ENCODE assay signal across 8 cellular contexts in genomic region chr10:120948889-120949382, GRCh38.
A peak's percentile ranks its signal among the peaks of the same experiment; 100 is the strongest.
DNase-seq lines count a peak whose midpoint lies in the region; ATAC-seq, FAIRE-seq and TF ChIP-seq lines count a peak whose summit lies in the region.

No MANE protein-coding gene starts in this region.

- TF ChIP-seq CTCF in C4-2B (conservative IDR thresholded peaks at IDR 0.05): peak; percentile 22
- peak; percentile 85 to 91 for TF ChIP-seq CTCF in endothelial cell of umbilical vein (IDR thresholded peaks at IDR 0.05; ENCODE audit: extremely low read depth in 1 of 2, insufficient read depth in 1 of 2, low read depth in 1 of 2, low read length in 2 of 2)

- H3K9me1 ChIP-seq in endothelial cell of umbilical vein (replicated peaks; ENCODE audit: control insufficient read depth, extremely low read depth, insufficient read depth, low read length): no peaks in the 10 kb centered on the region

- peaks cover 0 to 5% (median under 1%) of the 10 kb centered on the region in 3 donors for H3K9me3 Mint-ChIP-seq in IgD-negative memory B cell
- H3K9me3 Mint-ChIP-seq in activated CD8-positive, alpha-beta memory T cell treated with anti-CD3 and anti-CD28 coated beads, Interleukin-2, amount 10 ng/mL, durations not matched to agents 7 days and 5 days (ENCODE audit: low read depth): no peaks in the 10 kb centered on the region

- DNase-seq in activated CD8-positive, alpha-beta memory T cell treated with anti-CD3 and anti-CD28 coated beads, Interleukin-2, amount 10 ng/mL, durations not matched to agents 7 days and 5 days: peak; percentile 67
- peak; percentile 66 for DNase-seq in endothelial cell of umbilical vein (ENCODE audit: low read depth, low spot score)
- peak; percentile 57 for DNase-seq in mucosa of gallbladder (ENCODE audit: low spot score)
- DNase-seq in stimulated activated CD8-positive, alpha-beta memory T cell treated with anti-CD3 and anti-CD28 coated beads, Interleukin-7, amount 100 ng/mL, for 1 hour (ENCODE audit: low read depth in 2 of 2): peak; percentile 7 to 29
- no peak for DNase-seq in AML-193 (lab: John Stamatoyannopoulos, UW)

- H3K79me2 ChIP-seq in endothelial cell of umbilical vein (ENCODE audit: control insufficient read depth, insufficient read depth, low read length): no peaks in the 10 kb centered on the region

- peaks cover 2% of the 10 kb centered on the region for H3K36me3 Mint-ChIP-seq in IgD-negative memory B cell
- H3K36me3 Mint-ChIP-seq in activated CD8-positive, alpha-beta memory T cell treated with anti-CD3 and anti-CD28 coated beads, Interleukin-2, amount 10 ng/mL, durations not matched to agents 7 days and 5 days: no peaks in the 10 kb centered on the region

- peak overlapping the region; percentile 4 for H3K4me2 ChIP-seq in endothelial cell of umbilical vein (ENCODE audit: insufficient read depth, low read length)

- intact Hi-C loops in endothelial cell of umbilical vein (cut with micrococcal nuclease): loop anchor here (1.0 to 5.0 kb wide), 6 partner anchors 659 to 1103 kb away; no protein-coding TSS in a partner anchor

- no peaks in the 10 kb centered on the region for H3K36me3 ChIP-seq in endothelial cell of umbilical vein (ENCODE audit: control insufficient read depth in 2 of 2, extremely low read depth in 1 of 2, insufficient read depth in 2 of 2, low read length in 2 of 2)

- peak overlapping the region; percentile 32 to 76 (median 60) for H3K4me3 Mint-ChIP-seq in IgD-negative memory B cell
- H3K4me3 Mint-ChIP-seq in activated CD8-positive, alpha-beta memory T cell treated with anti-CD3 and anti-CD28 coated beads, Interleukin-2, amount 10 ng/mL, durations not matched to agents 7 days and 5 days: no peak overlapping the region

- H3K4me1 Mint-ChIP-seq in IgD-negative memory B cell: peaks cover 0 to 4% (median 1%) of the 10 kb centered on the region in 3 donors
- peaks cover 5% of the 10 kb centered on the region for H3K4me1 Mint-ChIP-seq in activated CD8-positive, alpha-beta memory T cell treated with anti-CD3 and anti-CD28 coated beads, Interleukin-2, amount 10 ng/mL, durations not matched to agents 7 days and 5 days

- peak; percentile 94 for ATAC-seq in GM21423 (IDR thresholded peaks at IDR 0.05; ENCODE audit: unreplicated experiment)
- peak; percentile 96 for ATAC-seq in activated CD8-positive, alpha-beta memory T cell treated with anti-CD3 and anti-CD28 coated beads, Interleukin-2, amount 10 ng/mL, durations not matched to agents 7 days and 5 days

- H3K9me3 ChIP-seq in endothelial cell of umbilical vein (replicated peaks; ENCODE audit: control insufficient read depth, insufficient read depth, low read length): no peaks in the 10 kb centered on the region

- peaks cover 9% of the 10 kb centered on the region for H3K4me1 ChIP-seq in endothelial cell of umbilical vein (ENCODE audit: control insufficient read depth, extremely low read depth, insufficient read depth, low read length)

- no TSS peak for BruUV-seq in endothelial cell of umbilical vein (replicated peaks; lab: Mats Ljungman, UMichigan)

- TF ChIP-seq POLR2A in endothelial cell of umbilical vein (IDR thresholded peaks at IDR 0.05; ENCODE audit: low read depth, low read length): no peak

- H3K27me3 ChIP-seq in endothelial cell of umbilical vein (ENCODE audit: control insufficient read depth in 2 of 2, insufficient read depth in 2 of 2, low read length in 2 of 2): peaks cover 21 to 28% of the 10 kb centered on the region in 2 experiments

- no peaks in the 10 kb centered on the region for H4K20me1 ChIP-seq in endothelial cell of umbilical vein (replicated peaks; ENCODE audit: control insufficient read depth, extremely low read depth, insufficient read depth, low read length)

- peak overlapping the region; percentile 78 for H2AFZ ChIP-seq in endothelial cell of umbilical vein (ENCODE audit: low read depth, low read length)

- H3K27ac Mint-ChIP-seq in IgD-negative memory B cell: no peak overlapping the region
- no peak overlapping the region for H3K27ac Mint-ChIP-seq in activated CD8-positive, alpha-beta memory T cell treated with anti-CD3 and anti-CD28 coated beads, Interleukin-2, amount 10 ng/mL, durations not matched to agents 7 days and 5 days

- no peak overlapping the region for H3K27ac ChIP-seq in C4-2B
- H3K27ac ChIP-seq in endothelial cell of umbilical vein (ENCODE audit: insufficient read depth, low read depth, low read length): no peak overlapping the region

- FAIRE-seq in endothelial cell of umbilical vein (lab: Jason Lieb, UNC): peak; percentile 21

- H3K4me3 ChIP-seq in endothelial cell of umbilical vein (replicated peaks in 1 of 3; ENCODE audit: insufficient read depth in 1 of 3, low read depth in 1 of 3, low read length in 3 of 3): peak overlapping the region in 2 of 3 experiments; percentile 31 to 36

- CTCF ChIA-PET in activated CD8-positive, alpha-beta memory T cell treated with anti-CD3 and anti-CD28 coated beads, Interleukin-2, amount 10 ng/mL, durations not matched to agents 7 days and 5 days (lab: Charles Lee): interaction anchor here (0.8 to 1.4 kb wide), 17 partner anchors 9 to 956 kb away, joined by 3 to 9 read pairs (median 3); partner anchors contain the start of gene FGFR2
- CTCF ChIA-PET in endothelial cell of umbilical vein (lab: Charles Lee): interaction anchor here (0.6 to 2.5 kb wide), 43 partner anchors 9 to 1466 kb away, joined by 3 to 141 read pairs (median 4); no protein-coding TSS in a partner anchor

- POLR2A ChIA-PET in endothelial cell of umbilical vein (lab: Charles Lee): no interaction called here

- H3K27me3 Mint-ChIP-seq in IgD-negative memory B cell: peaks cover 32% of the 10 kb centered on the region
- H3K27me3 Mint-ChIP-seq in activated CD8-positive, alpha-beta memory T cell treated with anti-CD3 and anti-CD28 coated beads, Interleukin-2, amount 10 ng/mL, durations not matched to agents 7 days and 5 days: peaks cover 35% of the 10 kb centered on the region

- dilution Hi-C loops in endothelial cell of umbilical vein (cut with MboI; ENCODE audit: extremely low pct_ligation_motif_present, low sequenced_read_pairs): no loop called here

- H3K9ac ChIP-seq in endothelial cell of umbilical vein (replicated peaks; ENCODE audit: extremely low read depth, insufficient read depth, low read length): no peak overlapping the region

TF ChIP-seq in endothelial cell of umbilical vein, 7 proteins besides CTCF, POLR2A, EP300 and RAD21:
- TF ChIP-seq JUN (IDR thresholded peaks at IDR 0.05; ENCODE audit: borderline replicate concordance, insufficient read depth, insufficient read length, low read depth) (no peak), POLR2AphosphoS5 (IDR thresholded peaks at IDR 0.05; ENCODE audit: insufficient read depth, low read depth, low read length) (no peak), FOS (IDR thresholded peaks at IDR 0.05; ENCODE audit: borderline replicate concordance, insufficient read depth, low read length) (no peak)

Comparison
In these comparisons a context has a peak if more than half of its experiments do, and no peak if none do; other contexts are left out.
1. DNase-seq: peak in activated CD8-positive, alpha-beta memory T cell treated with anti-CD3 and anti-CD28 coated beads, Interleukin-2, amount 10 ng/mL, durations not matched to agents 7 days and 5 days (single experiment), endothelial cell of umbilical vein (single experiment), mucosa of gallbladder (single experiment) and stimulated activated CD8-positive, alpha-beta memory T cell treated with anti-CD3 and anti-CD28 coated beads, Interleukin-7, amount 100 ng/mL, for 1 hour (2 of 2); none in AML-193 (0 of 2).